1 cellular context compared by ENCODE assay signal in genomic region chr9:113401027-113401792, GRCh38.
TF ChIP-seq lines count a peak whose summit lies in the region.

ALAD (minus strand) TSS chr9:113401284; CDS start chr9:113393559, 7,725 bp downstream.

TF ChIP-seq in HepG2, 621 proteins besides CTCF, POLR2A, EP300 and RAD21 (continued from another document and continues in another):
- no peak for TF ChIP-seq ZNF713 (CRISPR knock-in tag; IDR thresholded peaks at IDR 0.05)
- peak; percentile 86 for TF ChIP-seq BRCA1 (CRISPR knock-in tag; IDR thresholded peaks at IDR 0.05)
- TF ChIP-seq HHEX (CRISPR knock-in tag; IDR thresholded peaks at IDR 0.05): no peak
- no peak for TF ChIP-seq ZNF296 (CRISPR knock-in tag; conservative IDR thresholded peaks at IDR 0.05)
- peak; percentile 42; the same call in 1 of the 2 replicates for TF ChIP-seq PPARG (CRISPR knock-in tag; conservative IDR thresholded peaks at IDR 0.05)
- TF ChIP-seq, protein P1, sequence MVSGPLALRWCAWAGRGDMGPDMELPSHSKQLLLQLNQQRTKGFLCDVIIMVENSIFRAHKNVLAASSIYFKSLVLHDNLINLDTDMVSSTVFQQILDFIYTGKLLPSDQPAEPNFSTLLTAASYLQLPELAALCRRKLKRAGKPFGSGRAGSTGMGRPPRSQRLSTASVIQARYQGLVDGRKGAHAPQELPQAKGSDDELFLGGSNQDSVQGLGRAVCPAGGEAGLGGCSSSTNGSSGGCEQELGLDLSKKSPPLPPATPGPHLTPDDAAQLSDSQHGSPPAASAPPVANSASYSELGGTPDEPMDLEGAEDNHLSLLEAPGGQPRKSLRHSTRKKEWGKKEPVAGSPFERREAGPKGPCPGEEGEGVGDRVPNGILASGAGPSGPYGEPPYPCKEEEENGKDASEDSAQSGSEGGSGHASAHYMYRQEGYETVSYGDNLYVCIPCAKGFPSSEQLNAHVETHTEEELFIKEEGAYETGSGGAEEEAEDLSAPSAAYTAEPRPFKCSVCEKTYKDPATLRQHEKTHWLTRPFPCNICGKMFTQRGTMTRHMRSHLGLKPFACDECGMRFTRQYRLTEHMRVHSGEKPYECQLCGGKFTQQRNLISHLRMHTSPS (CRISPR knock-in tag; IDR thresholded peaks at IDR 0.05; ENCODE audit: low read depth): no peak; the same call in 1 of the 2 replicates
- peak; percentile 88 for TF ChIP-seq HOXA5 (CRISPR knock-in tag; IDR thresholded peaks at IDR 0.05)
- peak; percentile 66 for TF ChIP-seq ZNF772 (CRISPR knock-in tag; IDR thresholded peaks at IDR 0.05)
- TF ChIP-seq JUND (CRISPR knock-in tag; IDR thresholded peaks at IDR 0.05): no peak
- peak; percentile 75; the same call in 1 of the 2 replicates for TF ChIP-seq CBX5 (CRISPR knock-in tag; IDR thresholded peaks at IDR 0.05; ENCODE audit: borderline replicate concordance)
- TF ChIP-seq ZFP90 (CRISPR knock-in tag; IDR thresholded peaks at IDR 0.05; ENCODE audit: borderline replicate concordance): peak; percentile 86; the same call in 1 of the 2 replicates
- TF ChIP-seq ZNF337 (CRISPR knock-in tag; IDR thresholded peaks at IDR 0.05; ENCODE audit: borderline replicate concordance, low read depth): peak; percentile 60
- TF ChIP-seq, protein P2, sequence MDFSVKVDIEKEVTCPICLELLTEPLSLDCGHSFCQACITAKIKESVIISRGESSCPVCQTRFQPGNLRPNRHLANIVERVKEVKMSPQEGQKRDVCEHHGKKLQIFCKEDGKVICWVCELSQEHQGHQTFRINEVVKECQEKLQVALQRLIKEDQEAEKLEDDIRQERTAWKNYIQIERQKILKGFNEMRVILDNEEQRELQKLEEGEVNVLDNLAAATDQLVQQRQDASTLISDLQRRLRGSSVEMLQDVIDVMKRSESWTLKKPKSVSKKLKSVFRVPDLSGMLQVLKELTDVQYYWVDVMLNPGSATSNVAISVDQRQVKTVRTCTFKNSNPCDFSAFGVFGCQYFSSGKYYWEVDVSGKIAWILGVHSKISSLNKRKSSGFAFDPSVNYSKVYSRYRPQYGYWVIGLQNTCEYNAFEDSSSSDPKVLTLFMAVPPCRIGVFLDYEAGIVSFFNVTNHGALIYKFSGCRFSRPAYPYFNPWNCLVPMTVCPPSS (IDR thresholded peaks at IDR 0.05): no peak
- TF ChIP-seq MXD4 (CRISPR knock-in tag; IDR thresholded peaks at IDR 0.05): peak; percentile 75
- no peak for TF ChIP-seq IRX3 (CRISPR knock-in tag; IDR thresholded peaks at IDR 0.05; ENCODE audit: borderline replicate concordance, low read depth)
- no peak for TF ChIP-seq NFE2L2 (IDR thresholded peaks at IDR 0.05; ENCODE audit: low read length)
- TF ChIP-seq, protein P3, sequence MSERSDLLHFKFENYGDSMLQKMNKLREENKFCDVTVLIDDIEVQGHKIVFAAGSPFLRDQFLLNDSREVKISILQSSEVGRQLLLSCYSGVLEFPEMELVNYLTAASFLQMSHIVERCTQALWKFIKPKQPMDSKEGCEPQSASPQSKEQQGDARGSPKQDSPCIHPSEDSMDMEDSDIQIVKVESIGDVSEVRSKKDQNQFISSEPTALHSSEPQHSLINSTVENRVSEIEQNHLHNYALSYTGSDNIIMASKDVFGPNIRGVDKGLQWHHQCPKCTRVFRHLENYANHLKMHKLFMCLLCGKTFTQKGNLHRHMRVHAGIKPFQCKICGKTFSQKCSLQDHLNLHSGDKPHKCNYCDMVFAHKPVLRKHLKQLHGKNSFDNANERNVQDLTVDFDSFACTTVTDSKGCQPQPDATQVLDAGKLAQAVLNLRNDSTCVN (CRISPR knock-in tag; IDR thresholded peaks at IDR 0.05; ENCODE audit: borderline replicate concordance): no peak
- no peak for TF ChIP-seq CHD4 (IDR thresholded peaks at IDR 0.05; ENCODE audit: borderline replicate concordance, low read length)
- no peak for TF ChIP-seq ZNF253 (CRISPR knock-in tag; IDR thresholded peaks at IDR 0.05; ENCODE audit: borderline replicate concordance)
- TF ChIP-seq ZMAT3 (CRISPR knock-in tag; conservative IDR thresholded peaks at IDR 0.05): no peak; the same call in 1 of the 2 replicates
- TF ChIP-seq, protein P4, sequence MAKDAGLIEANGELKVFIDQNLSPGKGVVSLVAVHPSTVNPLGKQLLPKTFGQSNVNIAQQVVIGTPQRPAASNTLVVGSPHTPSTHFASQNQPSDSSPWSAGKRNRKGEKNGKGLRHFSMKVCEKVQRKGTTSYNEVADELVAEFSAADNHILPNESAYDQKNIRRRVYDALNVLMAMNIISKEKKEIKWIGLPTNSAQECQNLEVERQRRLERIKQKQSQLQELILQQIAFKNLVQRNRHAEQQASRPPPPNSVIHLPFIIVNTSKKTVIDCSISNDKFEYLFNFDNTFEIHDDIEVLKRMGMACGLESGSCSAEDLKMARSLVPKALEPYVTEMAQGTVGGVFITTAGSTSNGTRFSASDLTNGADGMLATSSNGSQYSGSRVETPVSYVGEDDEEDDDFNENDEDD (CRISPR knock-in tag; IDR thresholded peaks at IDR 0.05; ENCODE audit: borderline replicate concordance): peak; percentile 36; the same call in 1 of the 2 replicates
- TF ChIP-seq SMAD9 (CRISPR knock-in tag; IDR thresholded peaks at IDR 0.05): no peak
- TF ChIP-seq ZNF460 (CRISPR knock-in tag; IDR thresholded peaks at IDR 0.05; ENCODE audit: borderline replicate concordance): peak; percentile 59; the same call in 1 of the 2 replicates
- 0 out of 2 replicates have a peak, but pooled peaks have one; percentile 60 for TF ChIP-seq ZNF569 (CRISPR knock-in tag; IDR thresholded peaks at IDR 0.05; ENCODE audit: borderline replicate concordance)
- no peak; the same call in 1 of the 2 replicates for TF ChIP-seq ZNF143 (CRISPR knock-in tag; IDR thresholded peaks at IDR 0.05)
- peak; percentile 92 for TF ChIP-seq NR2C2 (CRISPR knock-in tag; IDR thresholded peaks at IDR 0.05; ENCODE audit: borderline replicate concordance)
- no peak for TF ChIP-seq ZNF234 (CRISPR knock-in tag; conservative IDR thresholded peaks at IDR 0.05)
- no peak for TF ChIP-seq ZNF878 (CRISPR knock-in tag; IDR thresholded peaks at IDR 0.05)
- no peak; the same call in 1 of the 2 replicates for TF ChIP-seq ZNF367 (CRISPR knock-in tag; IDR thresholded peaks at IDR 0.05; ENCODE audit: borderline replicate concordance)
- TF ChIP-seq THAP11 (CRISPR knock-in tag; IDR thresholded peaks at IDR 0.05): peak; percentile 81
- no peak for TF ChIP-seq GATA4 (IDR thresholded peaks at IDR 0.05; ENCODE audit: borderline replicate concordance, low read depth)
- peak; percentile 60; the same call in 1 of the 2 replicates for TF ChIP-seq LBX2 (CRISPR knock-in tag; IDR thresholded peaks at IDR 0.05; ENCODE audit: borderline replicate concordance)
- no peak for TF ChIP-seq PRPF4 (IDR thresholded peaks at IDR 0.05; ENCODE audit: low read depth, low read length, poor library complexity, severe bottlenecking)
- no peak for TF ChIP-seq ZNF790 (CRISPR knock-in tag; IDR thresholded peaks at IDR 0.05; ENCODE audit: borderline replicate concordance)
- TF ChIP-seq ONECUT2 (CRISPR knock-in tag; IDR thresholded peaks at IDR 0.05): no peak
- 0 out of 2 replicates have a peak, but pooled peaks have one; percentile 40 for TF ChIP-seq NCOA1 (CRISPR knock-in tag; IDR thresholded peaks at IDR 0.05)
- TF ChIP-seq ZNF773 (CRISPR knock-in tag; IDR thresholded peaks at IDR 0.05; ENCODE audit: borderline replicate concordance): no peak
- TF ChIP-seq SP2 (CRISPR knock-in tag; IDR thresholded peaks at IDR 0.05): peak; percentile 79
- TF ChIP-seq ZNF598 (CRISPR knock-in tag; IDR thresholded peaks at IDR 0.05; ENCODE audit: borderline replicate concordance): peak; percentile 54; the same call in 1 of the 2 replicates
- peak; percentile 87 for TF ChIP-seq ZBTB7B (CRISPR knock-in tag; IDR thresholded peaks at IDR 0.05)
- TF ChIP-seq, protein P5, sequence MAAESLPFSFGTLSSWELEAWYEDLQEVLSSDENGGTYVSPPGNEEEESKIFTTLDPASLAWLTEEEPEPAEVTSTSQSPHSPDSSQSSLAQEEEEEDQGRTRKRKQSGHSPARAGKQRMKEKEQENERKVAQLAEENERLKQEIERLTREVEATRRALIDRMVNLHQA (CRISPR knock-in tag; IDR thresholded peaks at IDR 0.05): no peak
- no peak for TF ChIP-seq PTBP1 (IDR thresholded peaks at IDR 0.05; ENCODE audit: low read depth, low read length, poor library complexity, severe bottlenecking)
- TF ChIP-seq ZBTB49 (CRISPR knock-in tag; IDR thresholded peaks at IDR 0.05; ENCODE audit: borderline replicate concordance): no peak
- TF ChIP-seq, protein P6, sequence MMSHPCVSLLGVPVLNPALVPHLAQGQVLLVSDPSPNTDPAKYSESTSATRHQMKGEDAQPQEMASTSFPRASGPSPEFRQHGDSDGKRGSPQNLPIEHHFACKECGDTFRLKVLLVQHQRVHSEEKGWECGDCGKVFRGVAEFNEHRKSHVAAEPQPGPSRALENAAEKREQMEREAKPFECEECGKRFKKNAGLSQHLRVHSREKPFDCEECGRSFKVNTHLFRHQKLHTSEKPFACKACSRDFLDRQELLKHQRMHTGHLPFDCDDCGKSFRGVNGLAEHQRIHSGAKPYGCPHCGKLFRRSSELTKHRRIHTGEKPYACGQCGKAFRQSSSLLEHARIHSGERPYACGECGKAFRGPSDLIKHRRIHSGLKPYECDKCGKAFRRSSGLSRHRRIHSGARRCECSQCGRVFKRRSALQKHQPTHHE (CRISPR knock-in tag; IDR thresholded peaks at IDR 0.05; ENCODE audit: borderline replicate concordance): peak; percentile 75; the same call in 1 of the 2 replicates
- peak; percentile 50; the same call in 1 of the 2 replicates for TF ChIP-seq ZNF766 (CRISPR knock-in tag; IDR thresholded peaks at IDR 0.05; ENCODE audit: borderline replicate concordance)
- no peak for TF ChIP-seq YEATS4 (CRISPR knock-in tag; IDR thresholded peaks at IDR 0.05; ENCODE audit: borderline replicate concordance)
- TF ChIP-seq ZFX (CRISPR knock-in tag; IDR thresholded peaks at IDR 0.05; ENCODE audit: low read depth): peak; percentile 86
- no peak for TF ChIP-seq ZNF446 (CRISPR knock-in tag; IDR thresholded peaks at IDR 0.05)
- no peak for TF ChIP-seq ATF7-NPFF (CRISPR knock-in tag; IDR thresholded peaks at IDR 0.05; ENCODE audit: low read depth)
- TF ChIP-seq RARA (CRISPR knock-in tag; IDR thresholded peaks at IDR 0.05): peak; percentile 32
- no peak for TF ChIP-seq PCBP1 (IDR thresholded peaks at IDR 0.05; ENCODE audit: borderline replicate concordance, low read depth, low read length)
- TF ChIP-seq NAIF1 (CRISPR knock-in tag; IDR thresholded peaks at IDR 0.05; ENCODE audit: borderline replicate concordance): no peak
- TF ChIP-seq ZNF232 (CRISPR knock-in tag; IDR thresholded peaks at IDR 0.05; ENCODE audit: borderline replicate concordance): peak; percentile 66; the same call in 1 of the 2 replicates
- TF ChIP-seq, protein P7, sequence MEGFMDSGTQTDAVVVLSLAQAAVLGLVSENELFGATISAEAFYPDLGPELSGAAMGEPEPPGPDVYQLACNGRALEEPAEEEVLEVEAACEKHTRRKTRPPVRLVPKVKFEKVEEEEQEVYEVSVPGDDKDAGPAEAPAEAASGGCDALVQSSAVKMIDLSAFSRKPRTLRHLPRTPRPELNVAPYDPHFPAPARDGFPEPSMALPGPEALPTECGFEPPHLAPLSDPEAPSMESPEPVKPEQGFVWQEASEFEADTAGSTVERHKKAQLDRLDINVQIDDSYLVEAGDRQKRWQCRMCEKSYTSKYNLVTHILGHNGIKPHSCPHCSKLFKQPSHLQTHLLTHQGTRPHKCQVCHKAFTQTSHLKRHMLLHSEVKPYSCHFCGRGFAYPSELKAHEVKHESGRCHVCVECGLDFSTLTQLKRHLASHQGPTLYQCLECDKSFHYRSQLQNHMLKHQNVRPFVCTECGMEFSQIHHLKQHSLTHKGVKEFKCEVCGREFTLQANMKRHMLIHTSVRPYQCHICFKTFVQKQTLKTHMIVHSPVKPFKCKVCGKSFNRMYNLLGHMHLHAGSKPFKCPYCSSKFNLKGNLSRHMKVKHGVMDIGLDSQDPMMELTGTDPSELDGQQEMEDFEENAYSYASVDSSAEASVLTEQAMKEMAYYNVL (CRISPR knock-in tag; IDR thresholded peaks at IDR 0.05; ENCODE audit: borderline replicate concordance): peak; percentile 75
- TF ChIP-seq ZFP41 (CRISPR knock-in tag; IDR thresholded peaks at IDR 0.05; ENCODE audit: borderline replicate concordance): no peak
